ENCODE assay signal across 22 cellular contexts in genomic region chr21:26096494-26096893, GRCh38.
"Had no signal": no experiment of that assay in that cellular context is flagged by ENCODE, and none has a peak within 500 bp of the region (broad histone marks: within the 10 kb centered on the region; RNA-seq: fewer than 3 reads in every experiment).

No MANE protein-coding gene starts in this region.

- H3K27ac Mint-ChIP-seq: memory B cell, type B pancreatic cell had no signal

- H3K36me3 ChIP-seq: esophagus squamous epithelium, gastroesophageal sphincter, left ventricle myocardium inferior, lower lobe of right lung, neutrophil, right atrium auricular region, sigmoid colon, stomach, thoracic aorta had no signal

- H3K36me3 Mint-ChIP-seq: memory B cell had no signal

- H3K9me3 Mint-ChIP-seq: memory B cell, naive B cell, type B pancreatic cell had no signal

- H3K27ac ChIP-seq: esophagus squamous epithelium, gastroesophageal sphincter, left ventricle myocardium inferior, lower lobe of right lung, neutrophil, right atrium auricular region, sigmoid colon, skin epidermis, stomach, thoracic aorta had no signal

- H3K27me3 ChIP-seq: esophagus squamous epithelium, gastroesophageal sphincter, neutrophil, right atrium auricular region, sigmoid colon, stomach had no signal

- H3K4me3 ChIP-seq: esophagus squamous epithelium, gastroesophageal sphincter, left ventricle myocardium inferior, lower lobe of right lung, right atrium auricular region, sigmoid colon, skin epidermis, stomach, thoracic aorta had no signal

- ATAC-seq: gastroesophageal sphincter, left cardiac atrium, lower lobe of right lung had no signal

- H3K4me3 Mint-ChIP-seq: memory B cell, naive B cell, type B pancreatic cell had no signal

- H3K4me1 ChIP-seq: left ventricle myocardium inferior, lower lobe of right lung had no signal

- FAIRE-seq: kidney, urothelium cell line had no signal

- DNase-seq: effector memory CD4-positive, alpha-beta T cell; esophagus squamous epithelium; foreskin fibroblast; kidney; left cardiac atrium; left ventricle myocardium inferior; lower lobe of right lung; naive B cell; posterior cingulate gyrus; sigmoid colon; stimulated activated CD4-positive, alpha-beta T cell treated with anti-CD3 and anti-CD28 coated beads, Interleukin-12 subunit alpha, Interleukin-12 subunit beta, amount 100 ng/mL, for 4 hours; stimulated activated naive CD4-positive, alpha-beta T cell; stomach; substantia nigra had no signal

- H3K9me3 ChIP-seq: esophagus squamous epithelium, gastroesophageal sphincter, left ventricle myocardium inferior, lower lobe of right lung, neutrophil, right atrium auricular region, sigmoid colon, stomach, thoracic aorta had no signal

- H3K27me3 Mint-ChIP-seq: memory B cell, naive B cell, type B pancreatic cell had no signal
